21 cellular contexts compared by ENCODE assay signal in genomic region chr5:112412370-112412769, GRCh38. TPM values are rescaled to one million over a fixed set of nuclear protein-coding genes. Genes with fewer than 3 reads are reported as not detected.
A peak's percentile ranks its signal among the peaks of the same experiment; 100 is the strongest.
DNase-seq lines count a peak whose midpoint lies in the region; ATAC-seq and FAIRE-seq lines count a peak whose summit lies in the region.
"Had no signal": no experiment of that assay in that cellular context is flagged by ENCODE, and none has a peak within 500 bp of the region (broad histone marks: within the 10 kb centered on the region; RNA-seq: fewer than 3 reads in every experiment).

No MANE protein-coding gene starts in this region.

- no peak overlapping the region for H3K27ac ChIP-seq in BLaER1 treated with 17β-estradiol and CSF1 and Interleukin-3, amounts not matched to agents 10 nM and 100 nM
- H3K27ac ChIP-seq in mesodermal cell (ENCODE audit: low read depth, low read length, severe bottlenecking) = peak overlapping the region; percentile 41
- H3K27ac ChIP-seq: breast epithelium, esophagus muscularis mucosa, HL-60, vagina had no signal

- DNase-seq in RCC 7860 (ENCODE audit: low spot score) = peak; percentile 57
- DNase-seq in A172 (ENCODE audit: low spot score) = no peak
- DNase-seq: activated CD4-positive, alpha-beta T cell treated with anti-CD3 and anti-CD28 coated beads for 48 hours; activated CD8-positive, alpha-beta memory T cell treated with anti-CD3 and anti-CD28 coated beads, Interleukin-2, amount 10 ng/mL, durations not matched to agents 7 days and 5 days; MV-4-11; NCI-H187; NCI-H345; nephron progenitor cell; NK-92 treated with Interleukin-12 subunit alpha and Interleukin-12 subunit beta, amount 100 ng/mL, for 24 hours; stimulated activated CD4-positive, alpha-beta T cell treated with anti-CD3 and anti-CD28 coated beads, Interleukin-4, amount 100 ng/mL, for 24 hours had no signal

- WGBS in mesodermal cell (ENCODE audit: insufficient coverage in 2 of 2), 2 experiments = 86 to 88% methylated on average over 2 of the region's 3 CpGs

- no peak overlapping the region for H3K4me3 ChIP-seq in BLaER1 treated with 17β-estradiol and CSF1 and Interleukin-3, amounts not matched to agents 10 nM and 100 nM
- no peak overlapping the region for H3K4me3 ChIP-seq in mesodermal cell (ENCODE audit: extremely low read depth, insufficient read depth, low read length, poor library complexity, severe bottlenecking)
- H3K4me3 ChIP-seq: breast epithelium, esophagus muscularis mucosa, smooth muscle cell, vagina had no signal

- FAIRE-seq in RCC 7860 (lab: Jason Lieb, UNC) = no peak

- H3K4me1 ChIP-seq in BLaER1 treated with 17β-estradiol and CSF1 and Interleukin-3, amounts not matched to agents 10 nM and 100 nM = peaks cover 6 to 14% (median 10%) of the 10 kb centered on the region in 10 experiments; a peak in 13 of 20 replicates
- peaks cover 12% of the 10 kb centered on the region for H3K4me1 ChIP-seq in mesodermal cell (ENCODE audit: control insufficient read depth, insufficient read depth, low read length, poor library complexity, severe bottlenecking)
- H3K4me1 ChIP-seq: breast epithelium had no signal

- no peak overlapping the region for H3K9ac ChIP-seq in BLaER1 treated with 17β-estradiol and CSF1 and Interleukin-3, amounts not matched to agents 10 nM and 100 nM

- peak overlapping the region in 7 of 11 experiments; percentile 8 to 43 (median 16); a peak in 9 of 22 replicates for H3K4me2 ChIP-seq in BLaER1 treated with 17β-estradiol and CSF1 and Interleukin-3, amounts not matched to agents 10 nM and 100 nM
- H3K4me2 ChIP-seq: smooth muscle cell had no signal

- H3K27me3 ChIP-seq in BLaER1 treated with 17β-estradiol and CSF1 and Interleukin-3, amounts not matched to agents 10 nM and 100 nM = peaks cover 0 to 8% (median 0%) of the 10 kb centered on the region in 11 experiments; a peak in 7 of 22 replicates
- H3K27me3 ChIP-seq: breast epithelium, esophagus muscularis mucosa, vagina had no signal

- no peaks in the 10 kb centered on the region for H3K9me3 ChIP-seq in BLaER1 treated with 17β-estradiol and CSF1 and Interleukin-3, amounts not matched to agents 10 nM and 100 nM (replicated peaks in 1 of 11)
- no peaks in the 10 kb centered on the region for H3K9me3 ChIP-seq in mesodermal cell (ENCODE audit: control insufficient read depth, low read length)
- H3K9me3 ChIP-seq: breast epithelium, esophagus muscularis mucosa, vagina had no signal

- ATAC-seq in esophagus mucosa = peak; percentile 98
- ATAC-seq in HG02840 (IDR thresholded peaks at IDR 0.05; ENCODE audit: low FRiP score, unreplicated experiment) = no peak
- ATAC-seq in GM19397 (IDR thresholded peaks at IDR 0.05; ENCODE audit: unreplicated experiment) = no peak
- no peak for ATAC-seq in HG03135 (IDR thresholded peaks at IDR 0.05; ENCODE audit: unreplicated experiment)
- ATAC-seq: activated CD8-positive, alpha-beta memory T cell treated with anti-CD3 and anti-CD28 coated beads, Interleukin-2, amount 10 ng/mL, durations not matched to agents 7 days and 5 days had no signal

- no peaks in the 10 kb centered on the region for H3K36me3 ChIP-seq in BLaER1 treated with 17β-estradiol and CSF1 and Interleukin-3, amounts not matched to agents 10 nM and 100 nM
- no peaks in the 10 kb centered on the region for H3K36me3 ChIP-seq in mesodermal cell (ENCODE audit: control insufficient read depth, insufficient read depth, low read length)
- H3K36me3 ChIP-seq: breast epithelium, esophagus muscularis mucosa, vagina had no signal

- no peaks in the 10 kb centered on the region for H4K20me1 ChIP-seq in BLaER1 treated with 17β-estradiol and CSF1 and Interleukin-3, amounts not matched to agents 10 nM and 100 nM

RNA-seq across cellular contexts. Expression of gene EPB41L4A, which starts 6.7 kb away (rescaled TPM):
- 35.1 TPM for total RNA-seq in esophagus mucosa
- 11.4 TPM for polyA plus RNA-seq in mesodermal cell (2013, experiment 1 of 2)
- polyA plus RNA-seq in mesodermal cell (2013, experiment 2 of 2) = 11.0 TPM
- 1.2 and 2.2 TPM in 2 replicates for total RNA-seq in A172 (2014; rRNA removed; shearing (Covaris generic))

Comparison
In these comparisons a context has a peak if more than half of its experiments do, and no peak if none do; other contexts are left out.
1. RNA of gene EPB41L4A, which starts 6.7 kb away (total RNA-seq): 35.1 TPM in esophagus mucosa (single experiment); 1.2 to 2.2 TPM in A172; every median in the first group is over 10 times any median in the second.